7 cellular contexts compared by ENCODE assay signal in genomic region chr22:22992474-22992873, GRCh38.
"Had no signal": no experiment of that assay in that cellular context is flagged by ENCODE, and none has a peak within 500 bp of the region (broad histone marks: within the 10 kb centered on the region; RNA-seq: fewer than 3 reads in every experiment).

No MANE protein-coding gene starts in this region.

- H3K4me3 Mint-ChIP-seq: IgD-negative memory B cell had no signal

- H3K4me1 Mint-ChIP-seq: IgD-negative memory B cell had no signal

- ATAC-seq: HepG2 had no signal

- H3K27ac ChIP-seq: HL-60 had no signal

- DNase-seq: IMR-90, KBM-7, KG1 had no signal

- FAIRE-seq: HepG2, HTR-8/SVneo had no signal
